8 cellular contexts compared by ENCODE assay signal in the genomic region with DNA sequence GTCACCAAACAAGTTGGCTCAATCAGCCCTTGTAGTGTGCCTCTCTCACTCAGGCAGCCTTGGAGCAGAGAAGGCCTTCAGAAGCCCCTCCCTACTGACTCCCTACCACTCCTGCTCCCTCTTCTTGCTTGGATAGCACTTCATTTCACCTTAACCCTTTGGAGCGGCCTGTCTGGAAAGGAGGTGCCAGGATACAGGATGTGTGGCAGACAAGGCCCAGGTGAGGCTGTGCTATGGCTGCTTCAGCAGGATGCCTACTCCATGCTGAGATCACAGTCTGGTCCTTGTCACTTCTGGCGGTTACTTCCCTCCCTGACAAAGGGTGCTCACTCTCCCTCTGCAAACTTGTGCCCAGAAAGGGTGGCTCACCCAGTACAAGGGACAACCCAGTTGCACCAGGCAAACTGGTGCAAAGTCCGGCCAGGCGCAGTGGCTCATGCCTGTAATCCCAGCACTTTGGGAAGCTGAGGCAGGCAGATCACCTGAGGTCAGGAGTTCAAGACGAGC. TPM values are rescaled to one million over a fixed set of nuclear protein-coding genes. Genes with fewer than 3 reads are reported as not detected.
A peak's percentile ranks its signal among the peaks of the same experiment; 100 is the strongest.
DNase-seq lines count a peak whose midpoint lies in the region; ATAC-seq, FAIRE-seq and TF ChIP-seq lines count a peak whose summit lies in the region.
"Had no signal": no experiment of that assay in that cellular context is flagged by ENCODE, and none has a peak within 500 bp of the region (broad histone marks: within the 10 kb centered on the region; RNA-seq: fewer than 3 reads in every experiment).

No MANE protein-coding gene starts in this region.

- no peak for ATAC-seq in activated CD8-positive, alpha-beta T cell treated with anti-CD3 and anti-CD28 coated beads for 36 hours
- no peak for ATAC-seq in stimulated activated naive B cell treated with anti-CD40 and anti-IgM and Interleukin-4, amounts not matched to agents 10 μg/mL and 1 μg/mL and 100 μg/mL, for 72 hours (replicated peaks)
- no peak for ATAC-seq in HG02588 (IDR thresholded peaks at IDR 0.05; ENCODE audit: unreplicated experiment)

- H3K9ac ChIP-seq in HUES48 (ENCODE audit: low read depth, low read length) (no peak overlapping the region), kidney (ENCODE audit: low read length in 2 of 2) (no peak overlapping the region)

- peaks cover 25% of the 10 kb centered on the region for H3K4me1 Mint-ChIP-seq in activated CD8-positive, alpha-beta T cell treated with anti-CD3 and anti-CD28 coated beads for 36 hours (ENCODE audit: low read depth)
- H3K4me1 Mint-ChIP-seq in stimulated activated naive B cell treated with anti-CD40 and anti-IgM and Interleukin-4, amounts not matched to agents 10 μg/mL and 1 μg/mL and 100 μg/mL, for 72 hours: peaks cover 5 to 21% of the 10 kb centered on the region in 2 donors

- TF ChIP-seq CTCF in activated CD8-positive, alpha-beta T cell treated with anti-CD3 and anti-CD28 coated beads for 36 hours (IDR thresholded peaks at IDR 0.05): no peak
- no peak for TF ChIP-seq CTCF in kidney (IDR thresholded peaks at IDR 0.05; ENCODE audit: borderline replicate concordance, extremely low read depth, insufficient read depth)

- peaks cover 16% of the 10 kb centered on the region for H3K4me1 ChIP-seq in HUES48 (ENCODE audit: control insufficient read depth, insufficient read depth, low read length)
- peaks cover 8 to 14% of the 10 kb centered on the region in 2 donors for H3K4me1 ChIP-seq in kidney (ENCODE audit: control insufficient read depth in 1 of 2, insufficient read depth in 1 of 2, low read depth in 1 of 2, low read length in 2 of 2)

- H3K27ac Mint-ChIP-seq in activated CD8-positive, alpha-beta T cell treated with anti-CD3 and anti-CD28 coated beads for 36 hours: peak overlapping the region; percentile 73
- H3K27ac Mint-ChIP-seq in stimulated activated naive B cell treated with anti-CD40 and anti-IgM and Interleukin-4, amounts not matched to agents 10 μg/mL and 1 μg/mL and 100 μg/mL, for 72 hours: peak overlapping the region; percentile 95

- H3K27me3 Mint-ChIP-seq in activated CD8-positive, alpha-beta T cell treated with anti-CD3 and anti-CD28 coated beads for 36 hours: no peaks in the 10 kb centered on the region
- H3K27me3 Mint-ChIP-seq in stimulated activated naive B cell treated with anti-CD40 and anti-IgM and Interleukin-4, amounts not matched to agents 10 μg/mL and 1 μg/mL and 100 μg/mL, for 72 hours: no peaks in the 10 kb centered on the region

- no peaks in the 10 kb centered on the region for H3K27me3 ChIP-seq in HUES48 (ENCODE audit: control insufficient read depth, insufficient read depth, low read length)

- peak overlapping the region; percentile 86 for H3K4me3 Mint-ChIP-seq in activated CD8-positive, alpha-beta T cell treated with anti-CD3 and anti-CD28 coated beads for 36 hours
- peak overlapping the region; percentile 94 to 97 for H3K4me3 Mint-ChIP-seq in stimulated activated naive B cell treated with anti-CD40 and anti-IgM and Interleukin-4, amounts not matched to agents 10 μg/mL and 1 μg/mL and 100 μg/mL, for 72 hours

- FAIRE-seq in kidney (lab: Jason Lieb, UNC): no peak

- intact Hi-C loops in activated CD8-positive, alpha-beta T cell treated with anti-CD3 and anti-CD28 coated beads for 36 hours (cut with micrococcal nuclease): no loop called here
- intact Hi-C loops in kidney (cut with DNase I): no loop called here

- H3K36me3 Mint-ChIP-seq in activated CD8-positive, alpha-beta T cell treated with anti-CD3 and anti-CD28 coated beads for 36 hours (ENCODE audit: low read depth): peaks cover 8% of the 10 kb centered on the region
- peaks cover 4 to 10% of the 10 kb centered on the region in 2 donors for H3K36me3 Mint-ChIP-seq in stimulated activated naive B cell treated with anti-CD40 and anti-IgM and Interleukin-4, amounts not matched to agents 10 μg/mL and 1 μg/mL and 100 μg/mL, for 72 hours

- CTCF ChIA-PET in activated CD8-positive, alpha-beta T cell treated with anti-CD3 and anti-CD28 coated beads for 36 hours (lab: Charles Lee): interaction anchor here (0.7 to 3.1 kb wide), 5 partner anchors 12 to 126 kb away, joined by 3 to 10 read pairs (median 4); a partner anchor contains a TSS

- POLR2A ChIA-PET in activated CD8-positive, alpha-beta T cell treated with anti-CD3 and anti-CD28 coated beads for 36 hours (lab: Charles Lee): interaction anchor here (0.7 to 4.7 kb wide), 3 partner anchors 11 to 194 kb away, joined by 3 to 28 read pairs (median 3); a partner anchor contains a TSS

- H3K27ac ChIP-seq in HUES48 (ENCODE audit: low read depth, low read length) (no peak overlapping the region), kidney (ENCODE audit: low read depth in 2 of 2, low read length in 2 of 2) (no peak overlapping the region)

- H3K36me3 ChIP-seq in HUES48 (ENCODE audit: control insufficient read depth, insufficient read depth, low read length): no peaks in the 10 kb centered on the region
- H3K36me3 ChIP-seq in kidney (ENCODE audit: control insufficient read depth in 1 of 2, insufficient read depth in 2 of 2, low read length in 2 of 2): no peaks in the 10 kb centered on the region

- DNase-seq in activated CD8-positive, alpha-beta T cell treated with anti-CD3 and anti-CD28 coated beads for 36 hours: no peak
- DNase-seq in kidney: peak; percentile 26
- no peak for DNase-seq in stimulated activated naive B cell treated with anti-CD40 and anti-IgM and Interleukin-4, amounts not matched to agents 10 μg/mL and 1 μg/mL and 100 μg/mL, for 72 hours
- no peak for DNase-seq in DMS153 treated with DMSO at 0.1 percent for 48 hours (lab: John Stamatoyannopoulos, UW; ENCODE audit: unreplicated experiment)
- no peak for DNase-seq in cerebellar nuclear complex (lab: John Stamatoyannopoulos, UW)

- peak overlapping the region; percentile 79; the same call in 1 of the 2 replicates for H3K4me3 ChIP-seq in HUES48 (ENCODE audit: low read depth, low read length)
- H3K4me3 ChIP-seq in kidney (ENCODE audit: low read length in 2 of 2): peak overlapping the region in 1 of 2 donors; percentile 92

- H3K9me3 ChIP-seq in HUES48 (ENCODE audit: control insufficient read depth, insufficient read depth, low read length) (no peaks in the 10 kb centered on the region), kidney (ENCODE audit: control insufficient read depth in 1 of 2, low read length in 2 of 2) (no peaks in the 10 kb centered on the region)

- H3K9me3 Mint-ChIP-seq in activated CD8-positive, alpha-beta T cell treated with anti-CD3 and anti-CD28 coated beads for 36 hours: no peaks in the 10 kb centered on the region
- no peaks in the 10 kb centered on the region for H3K9me3 Mint-ChIP-seq in stimulated activated naive B cell treated with anti-CD40 and anti-IgM and Interleukin-4, amounts not matched to agents 10 μg/mL and 1 μg/mL and 100 μg/mL, for 72 hours

RNA-seq across cellular contexts. Expression of a gene that starts 1.0 kb away (rescaled TPM):
- 1 to 10 TPM; 6.9 to 8.5 TPM for total RNA-seq in activated CD8-positive, alpha-beta T cell treated with anti-CD3 and anti-CD28 coated beads for 36 hours
- total RNA-seq in kidney: 7.4 TPM
- polyA plus RNA-seq in kidney (ENCODE audit: insufficient read depth, low read depth, low replicate concordance): 16.4 TPM

RNA-seq across cellular contexts. Expression of a gene that starts 11.4 kb away (rescaled TPM):
- total RNA-seq in activated CD8-positive, alpha-beta T cell treated with anti-CD3 and anti-CD28 coated beads for 36 hours: 10 to 100 TPM; 90.8 to 95.2 TPM
- 90.0 TPM for total RNA-seq in kidney
- polyA plus RNA-seq in kidney (ENCODE audit: insufficient read depth, low read depth, low replicate concordance): 72.0 TPM

RNA-seq across cellular contexts. Expression of a gene that starts 24.9 kb away (rescaled TPM):
- 1 to 10 TPM in 1 of 2 experiments, under 1 TPM in 1; 0.79 to 1.1 TPM for total RNA-seq in activated CD8-positive, alpha-beta T cell treated with anti-CD3 and anti-CD28 coated beads for 36 hours
- total RNA-seq in kidney: 29.6 TPM
- 0.30 TPM for polyA plus RNA-seq in kidney (ENCODE audit: insufficient read depth, low read depth, low replicate concordance)

RNA-seq across cellular contexts. Expression of a gene that starts 58.9 kb away (rescaled TPM):
- total RNA-seq in activated CD8-positive, alpha-beta T cell treated with anti-CD3 and anti-CD28 coated beads for 36 hours: 1 to 10 TPM; 1.8 to 2.1 TPM
- 0.16 TPM for total RNA-seq in kidney
- polyA plus RNA-seq in kidney (ENCODE audit: insufficient read depth, low read depth, low replicate concordance): not detected
- total RNA-seq: sciatic nerve had no signal

Comparison
In these comparisons a context has a peak if more than half of its experiments do, and no peak if none do; other contexts are left out.
1. RNA of a gene that starts 24.9 kb away (total RNA-seq): 29.6 TPM in kidney (single experiment); 0.79 to 1.1 TPM in activated CD8-positive, alpha-beta T cell treated with anti-CD3 and anti-CD28 coated beads for 36 hours; every median in the first group is over 10 times any median in the second.